ENCODE assay signal across 26 cellular contexts in genomic region chr3:51530485-51530884, GRCh38.
"Had no signal": no experiment of that assay in that cellular context is flagged by ENCODE, and none has a peak within 500 bp of the region (broad histone marks: within the 10 kb centered on the region; RNA-seq: fewer than 3 reads in every experiment).

No MANE protein-coding gene starts in this region.

- H3K36me3 Mint-ChIP-seq: activated naive CD8-positive, alpha-beta T cell treated with anti-CD3 and anti-CD28 coated beads, Interleukin-2, amount 10 ng/mL, durations not matched to agents 7 days and 5 days; brain had no signal

- H3K4me1 ChIP-seq: adrenal gland had no signal

- H3K27me3 Mint-ChIP-seq: activated naive CD8-positive, alpha-beta T cell treated with anti-CD3 and anti-CD28 coated beads, Interleukin-2, amount 10 ng/mL, durations not matched to agents 7 days and 5 days had no signal

- DNase-seq: activated CD4-positive, alpha-beta memory T cell treated with anti-CD3 and anti-CD28 coated beads, Interleukin-2, amount 10 ng/mL, durations not matched to agents 7 days and 5 days; activated CD4-positive, alpha-beta T cell treated with anti-CD3 and anti-CD28 coated beads, Interleukin-2, amount 10 ng/mL, durations not matched to agents 7 days and 5 days; activated CD4-positive, CD25-positive, alpha-beta regulatory T cell; activated naive CD4-positive, alpha-beta T cell treated with anti-CD3 and anti-CD28 coated beads, Interleukin-2, amount 50 U/mL, for 16 hours; activated naive CD8-positive, alpha-beta T cell treated with anti-CD3 and anti-CD28 coated beads, Interleukin-2, amount 10 ng/mL, durations not matched to agents 7 days and 5 days; activated T-cell treated with anti-CD3 and anti-CD28 coated beads for 4 hours; activated T-cell treated with anti-CD3 and anti-CD28 coated beads, Interleukin-2, amount 50 U/mL, for 48 hours; adrenal gland; aorta; Kasumi-1; NCI-H1048; NCI-H146; NCI-H187 treated with DMSO at 0.1 percent for 48 hours; NCI-H2081 treated with DMSO at 0.1 percent for 48 hours; NCI-H446 treated with DMSO at 0.1 percent for 48 hours; NCI-H526; NCI-H774; RPMI8226; T-helper 1 cell had no signal

- H3K9me3 Mint-ChIP-seq: activated CD4-positive, alpha-beta memory T cell treated with anti-CD3 and anti-CD28 coated beads, Interleukin-2, amount 10 ng/mL, durations not matched to agents 7 days and 5 days; activated CD4-positive, alpha-beta T cell treated with anti-CD3 and anti-CD28 coated beads, Interleukin-2, amount 10 ng/mL, durations not matched to agents 7 days and 5 days; activated naive CD8-positive, alpha-beta T cell treated with anti-CD3 and anti-CD28 coated beads, Interleukin-2, amount 10 ng/mL, durations not matched to agents 7 days and 5 days; activated T-helper 2 cell treated with anti-CD3 and anti-CD28 coated beads, Interferon-gamma antibody, Interleukin-2, Interleukin-4, amounts not matched to agents 10 μg/mL and 5 μg/mL and 100 μg/mL, durations not matched to agents 14 hours and 24 hours and 36 hours; brain; central memory CD8-positive, alpha-beta T cell had no signal

- ATAC-seq: Panc1, Right ventricle myocardium inferior had no signal

- H3K27ac ChIP-seq: adrenal gland, SK-N-MC, VCaP had no signal

- H3K27ac Mint-ChIP-seq: activated CD4-positive, alpha-beta memory T cell treated with anti-CD3 and anti-CD28 coated beads, Interleukin-2, amount 10 ng/mL, durations not matched to agents 7 days and 5 days; activated CD4-positive, alpha-beta T cell treated with anti-CD3 and anti-CD28 coated beads, Interleukin-2, amount 10 ng/mL, durations not matched to agents 7 days and 5 days; activated naive CD8-positive, alpha-beta T cell treated with anti-CD3 and anti-CD28 coated beads, Interleukin-2, amount 10 ng/mL, durations not matched to agents 7 days and 5 days; activated T-helper 2 cell treated with anti-CD3 and anti-CD28 coated beads, Interferon-gamma antibody, Interleukin-2, Interleukin-4, amounts not matched to agents 10 μg/mL and 5 μg/mL and 100 μg/mL, durations not matched to agents 14 hours and 24 hours and 36 hours; brain had no signal

- H3K9me3 ChIP-seq: adrenal gland had no signal

- H3K4me1 Mint-ChIP-seq: activated CD4-positive, alpha-beta memory T cell treated with anti-CD3 and anti-CD28 coated beads, Interleukin-2, amount 10 ng/mL, durations not matched to agents 7 days and 5 days; activated CD4-positive, alpha-beta T cell treated with anti-CD3 and anti-CD28 coated beads, Interleukin-2, amount 10 ng/mL, durations not matched to agents 7 days and 5 days; activated naive CD8-positive, alpha-beta T cell treated with anti-CD3 and anti-CD28 coated beads, Interleukin-2, amount 10 ng/mL, durations not matched to agents 7 days and 5 days; brain; central memory CD8-positive, alpha-beta T cell had no signal

- H3K4me3 ChIP-seq: adrenal gland, SK-N-MC had no signal

- H3K36me3 ChIP-seq: adrenal gland had no signal

- H3K27me3 ChIP-seq: adrenal gland had no signal

- H3K4me3 Mint-ChIP-seq: activated CD4-positive, alpha-beta memory T cell treated with anti-CD3 and anti-CD28 coated beads, Interleukin-2, amount 10 ng/mL, durations not matched to agents 7 days and 5 days; activated CD4-positive, alpha-beta T cell treated with anti-CD3 and anti-CD28 coated beads, Interleukin-2, amount 10 ng/mL, durations not matched to agents 7 days and 5 days; activated naive CD8-positive, alpha-beta T cell treated with anti-CD3 and anti-CD28 coated beads, Interleukin-2, amount 10 ng/mL, durations not matched to agents 7 days and 5 days; brain; central memory CD8-positive, alpha-beta T cell had no signal
